In the genomic region with DNA sequence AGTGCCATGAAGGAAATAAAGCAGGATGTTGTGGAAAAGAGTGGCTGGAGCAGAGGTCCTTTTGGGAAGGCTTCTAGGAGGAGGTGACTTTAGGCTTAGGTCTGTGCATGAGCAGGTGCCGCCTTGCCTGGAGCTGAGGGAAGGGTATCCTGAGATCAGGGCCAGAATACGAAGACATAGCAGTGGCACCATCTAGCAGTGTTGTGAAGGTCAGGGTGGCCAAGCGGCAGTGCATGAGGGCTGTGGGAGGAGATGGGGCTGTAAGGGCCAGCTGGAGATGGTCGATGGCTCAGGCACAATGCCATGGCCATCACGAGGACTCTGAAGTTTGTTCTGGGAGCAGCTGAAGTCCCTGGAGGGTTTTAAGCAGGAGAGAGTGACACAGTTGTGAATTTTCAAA, we compare ENCODE assay signal across 30 cellular contexts.
"Had no signal": no experiment of that assay in that cellular context is flagged by ENCODE, and none has a peak within 500 bp of the region (broad histone marks: within the 10 kb centered on the region; RNA-seq: fewer than 3 reads in every experiment).

No MANE protein-coding gene starts in this region.

- H3K4me1 ChIP-seq: lower lobe of right lung, right atrium auricular region, right lobe of liver, suprapubic skin, tibial artery, upper lobe of right lung had no signal

- H3K9me3 ChIP-seq: lower lobe of right lung, neutrophil, ovary, right atrium auricular region, right lobe of liver, suprapubic skin, thoracic aorta, tibial artery, upper lobe of right lung had no signal

- H3K9me3 Mint-ChIP-seq: stimulated activated naive CD8-positive, alpha-beta T cell treated with anti-CD3 and anti-CD28 coated beads, Interleukin-15, Interleukin-2, amounts not matched to agents 100 ng/mL and 50 ng/mL, for 24 hours had no signal

- H3K4me1 Mint-ChIP-seq: naive B cell; stimulated activated effector memory CD8-positive, alpha-beta T cell treated with anti-CD3 and anti-CD28 coated beads, Interleukin-12 subunit alpha, Interleukin-12 subunit beta, amount 100 ng/mL, for 72 hours had no signal

- DNase-seq: hippocampal formation; kidney glomerular epithelial cell; left cardiac atrium; lower lobe of right lung; mammary epithelial cell; mesenchymal stem cell; naive B cell; occipital lobe; ovary; stimulated activated CD4-positive, alpha-beta T cell treated with anti-CD3 and anti-CD28 coated beads, Interleukin-12 subunit alpha, Interleukin-12 subunit beta, amount 100 ng/mL, for 4 hours; stimulated activated CD4-positive, alpha-beta T cell treated with anti-CD3 and anti-CD28 coated beads, Interleukin-15, amount 100 ng/mL, for 24 hours; stimulated activated CD4-positive, alpha-beta T cell treated with anti-CD3 and anti-CD28 coated beads, Interleukin-2, amount 100 ng/mL, for 24 hours; stimulated activated CD4-positive, alpha-beta T cell treated with anti-CD3 and anti-CD28 coated beads, Interleukin-4, amount 100 ng/mL, for 24 hours; stimulated activated naive CD4-positive, alpha-beta T cell; trophoblast cell; upper lobe of right lung had no signal

- ATAC-seq: left cardiac atrium; left lobe of liver; lower lobe of right lung; right lobe of liver; stimulated activated effector memory CD8-positive, alpha-beta T cell treated with anti-CD3 and anti-CD28 coated beads, Interleukin-12 subunit alpha, Interleukin-12 subunit beta, amount 100 ng/mL, for 72 hours; upper lobe of right lung had no signal

- H3K27ac Mint-ChIP-seq: mesothelial cell of epicardium; naive B cell; nephron; progenitor cell of endocrine pancreas; stimulated activated effector memory CD8-positive, alpha-beta T cell treated with anti-CD3 and anti-CD28 coated beads, Interleukin-12 subunit alpha, Interleukin-12 subunit beta, amount 100 ng/mL, for 72 hours; stimulated activated naive CD8-positive, alpha-beta T cell treated with anti-CD3 and anti-CD28 coated beads, Interleukin-15, Interleukin-2, amounts not matched to agents 100 ng/mL and 50 ng/mL, for 24 hours had no signal

- H3K4me3 Mint-ChIP-seq: mesothelial cell of epicardium; nephron; neural crest cell; stimulated activated effector memory CD8-positive, alpha-beta T cell treated with anti-CD3 and anti-CD28 coated beads, Interleukin-12 subunit alpha, Interleukin-12 subunit beta, amount 100 ng/mL, for 72 hours; stimulated activated naive CD8-positive, alpha-beta T cell treated with anti-CD3 and anti-CD28 coated beads, Interleukin-15, Interleukin-2, amounts not matched to agents 100 ng/mL and 50 ng/mL, for 24 hours had no signal

- H3K27me3 ChIP-seq: neutrophil, ovary, right atrium auricular region, right lobe of liver had no signal

- H3K27ac ChIP-seq: lower lobe of right lung, neutrophil, ovary, right atrium auricular region, right lobe of liver, suprapubic skin, thoracic aorta, tibial artery, upper lobe of right lung had no signal

- H3K4me3 ChIP-seq: lower lobe of right lung, ovary, right atrium auricular region, right lobe of liver, smooth muscle cell, suprapubic skin, thoracic aorta, tibial artery, upper lobe of right lung had no signal

- H3K27me3 Mint-ChIP-seq: progenitor cell of endocrine pancreas had no signal

- H3K36me3 ChIP-seq: lower lobe of right lung, neutrophil, ovary, right atrium auricular region, right lobe of liver, suprapubic skin, thoracic aorta, tibial artery, upper lobe of right lung had no signal

- H3K36me3 Mint-ChIP-seq: mesothelial cell of epicardium; stimulated activated effector memory CD8-positive, alpha-beta T cell treated with anti-CD3 and anti-CD28 coated beads, Interleukin-12 subunit alpha, Interleukin-12 subunit beta, amount 100 ng/mL, for 72 hours had no signal
